1 cellular context compared by ENCODE assay signal in the genomic region with DNA sequence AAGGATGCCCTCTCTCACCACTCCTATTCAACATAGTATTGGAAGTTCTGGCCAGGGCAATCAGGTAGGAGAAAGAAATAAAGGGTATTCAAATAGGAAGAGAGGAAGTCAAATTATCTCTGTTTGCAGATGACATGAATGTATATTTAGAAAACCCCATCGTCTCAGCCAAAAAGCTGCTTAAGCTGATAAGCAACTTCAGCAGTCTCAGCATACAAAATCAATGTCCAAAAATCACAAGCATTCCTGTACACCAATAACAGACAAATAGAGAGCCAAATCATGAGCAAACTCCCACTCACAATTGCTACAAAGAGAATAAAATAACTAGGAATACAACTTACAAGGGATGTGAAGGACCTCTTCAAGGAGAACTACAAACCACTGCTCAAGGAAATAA.
A peak's percentile ranks its signal among the peaks of the same experiment; 100 is the strongest.
TF ChIP-seq lines count a peak whose summit lies in the region.
"Not testable (repeated sequence)": the region's sequence is repeated elsewhere in the genome, so short reads cannot be mapped to it uniquely, and the experiment has no call there.

No MANE protein-coding gene starts in this region.

TF ChIP-seq in K562, 482 proteins besides CTCF, POLR2A, EP300 and RAD21 (continued from another document):
- TF ChIP-seq, protein P1, sequence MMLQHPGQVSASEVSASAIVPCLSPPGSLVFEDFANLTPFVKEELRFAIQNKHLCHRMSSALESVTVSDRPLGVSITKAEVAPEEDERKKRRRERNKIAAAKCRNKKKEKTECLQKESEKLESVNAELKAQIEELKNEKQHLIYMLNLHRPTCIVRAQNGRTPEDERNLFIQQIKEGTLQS (IDR thresholded peaks at IDR 0.05): peak; percentile 24; the same call in 1 of the 2 replicates
- TF ChIP-seq, protein P1 (CRISPR knock-in tag; conservative IDR thresholded peaks at IDR 0.05): not testable (repeated sequence)
- TF ChIP-seq FOXA3 (CRISPR knock-in tag; conservative IDR thresholded peaks at IDR 0.05 in 1 of 2, IDR thresholded peaks at IDR 0.05 in 1 of 2): peak in 1 of 2 experiments; percentile 80; a peak in 2 of 4 replicates
- peak; percentile 80; the same call in 1 of the 2 replicates for TF ChIP-seq KLF16 (IDR thresholded peaks at IDR 0.05)
- TF ChIP-seq MNT (conservative IDR thresholded peaks at IDR 0.05): peak in 1 of 2 experiments; percentile 39; a peak in 1 of 4 replicates
- TF ChIP-seq ZNF239 (CRISPR knock-in tag; IDR thresholded peaks at IDR 0.05): peak; percentile 26; the same call in 1 of the 2 replicates
- TF ChIP-seq NFE2 (IDR thresholded peaks at IDR 0.05; ENCODE audit: low read depth): peak; percentile 25; the same call in 1 of the 2 replicates
- TF ChIP-seq NFIC (IDR thresholded peaks at IDR 0.05): peak; percentile 70
- TF ChIP-seq CC2D1A (IDR thresholded peaks at IDR 0.05): 0 out of 2 replicates have a peak, but pooled peaks have one; percentile 61
- peak; percentile 85 for TF ChIP-seq CBFA2T2 (conservative IDR thresholded peaks at IDR 0.05)
- TF ChIP-seq TBL1XR1 (IDR thresholded peaks at IDR 0.05; ENCODE audit: low read length in 2 of 2): peak in 1 of 2 experiments; percentile 37; a peak in 1 of 4 replicates
- peak; percentile 84 for TF ChIP-seq GATA2 (CRISPR knock-in tag; IDR thresholded peaks at IDR 0.05)
- TF ChIP-seq SMAD4 (CRISPR knock-in tag; conservative IDR thresholded peaks at IDR 0.05): peak; percentile 79
- peak; percentile 94; the same call in 1 of the 2 replicates for TF ChIP-seq SMARCE1 (IDR thresholded peaks at IDR 0.05)
- peak; percentile 91 for TF ChIP-seq CBFA2T3 (IDR thresholded peaks at IDR 0.05)
- TF ChIP-seq SMAD3 (CRISPR knock-in tag; conservative IDR thresholded peaks at IDR 0.05): peak; percentile 77; the same call in 1 of the 2 replicates
- TF ChIP-seq NFXL1 (CRISPR knock-in tag; IDR thresholded peaks at IDR 0.05): 0 out of 2 replicates have a peak, but pooled peaks have one; percentile 25
- 0 out of 2 replicates have a peak, but pooled peaks have one; percentile 6 for TF ChIP-seq ZNF444 (CRISPR knock-in tag; IDR thresholded peaks at IDR 0.05)
- TF ChIP-seq SOX6 (IDR thresholded peaks at IDR 0.05): peak; percentile 82
- TF ChIP-seq PML (IDR thresholded peaks at IDR 0.05; ENCODE audit: low read length): peak; percentile 39; the same call in 1 of the 2 replicates
- peak; percentile 96 for TF ChIP-seq HMG20A (CRISPR knock-in tag; conservative IDR thresholded peaks at IDR 0.05)
- TF ChIP-seq TAL1 (IDR thresholded peaks at IDR 0.05): peak; percentile 94
